ENCODE assay signal across 10 cellular contexts in genomic region chr9:37920471-37921167, GRCh38. TPM values are rescaled to one million over a fixed set of nuclear protein-coding genes. Genes with fewer than 3 reads are reported as not detected.
A peak's percentile ranks its signal among the peaks of the same experiment; 100 is the strongest.
DNase-seq lines count a peak whose midpoint lies in the region; ATAC-seq and TF ChIP-seq lines count a peak whose summit lies in the region.
"Had no signal": no experiment of that assay in that cellular context is flagged by ENCODE, and none has a peak within 500 bp of the region (broad histone marks: within the 10 kb centered on the region; RNA-seq: fewer than 3 reads in every experiment).

No MANE protein-coding gene starts in this region.

- peak; percentile 85 for ATAC-seq in GM19351 (IDR thresholded peaks at IDR 0.05; ENCODE audit: unreplicated experiment)
- ATAC-seq in HG03521 (IDR thresholded peaks at IDR 0.05; ENCODE audit: unreplicated experiment): no peak

- H3K36me3 ChIP-seq in hepatocyte (replicated peaks; ENCODE audit: insufficient read depth, low read depth): no peaks in the 10 kb centered on the region

- no peaks in the 10 kb centered on the region for H4K20me1 ChIP-seq in hepatocyte (ENCODE audit: insufficient read depth, poor library complexity, severe bottlenecking)

- no peaks in the 10 kb centered on the region for H3K27me3 ChIP-seq in hepatocyte
- H3K27me3 ChIP-seq: SJSA1 had no signal

- H3K27ac ChIP-seq in hepatocyte: no peak overlapping the region
- H3K27ac ChIP-seq: psoas muscle, SJSA1 had no signal

- no peak for TF ChIP-seq CTCF in GM10266 (IDR thresholded peaks at IDR 0.05; ENCODE audit: control insufficient read depth, insufficient read depth, low read depth, missing control alignments)
- no peak for TF ChIP-seq CTCF in hepatocyte (IDR thresholded peaks at IDR 0.05; ENCODE audit: poor library complexity)

- H3K4me2 ChIP-seq in hepatocyte: no peak overlapping the region

- H3K4me1 ChIP-seq in hepatocyte (ENCODE audit: insufficient read depth): peaks cover 11% of the 10 kb centered on the region
- H3K4me1 ChIP-seq: SJSA1 had no signal

- DNase-seq in GM10266 (ENCODE audit: extremely low spot score) (peak; percentile 42), MV-4-11 (lab: John Stamatoyannopoulos, UW) (peak; percentile 1), hepatocyte (ENCODE audit: low spot score) (peak; percentile 35), hepatic stellate cell (ENCODE audit: low spot score) (no peak), middle frontal gyrus (ENCODE audit: extremely low spot score, low spot score) (no peak), NCI-H226 (no peak)
- DNase-seq: psoas muscle had no signal

- H3K9me2 ChIP-seq in hepatocyte (replicated peaks; ENCODE audit: insufficient read depth): no peaks in the 10 kb centered on the region

- peaks cover 2% of the 10 kb centered on the region for H3K79me2 ChIP-seq in hepatocyte

- H3K9me3 ChIP-seq in hepatocyte (ENCODE audit: low read depth): no peaks in the 10 kb centered on the region
- H3K9me3 ChIP-seq: psoas muscle, SJSA1 had no signal

- no peak overlapping the region for H2AFZ ChIP-seq in hepatocyte

- WGBS in hepatocyte (ENCODE audit: low lambda C conversion rate, missing lambda C conversion rate): 95% methylated on average over 5 of the region's 5 CpGs

- no peak overlapping the region for H3K4me3 ChIP-seq in hepatocyte
- H3K4me3 ChIP-seq: psoas muscle, SJSA1 had no signal

RNA-seq across cellular contexts. Expression of gene SLC25A51, which starts 16.7 kb away (rescaled TPM):
- total RNA-seq in hepatocyte: 29.2 and 30.1 TPM in 2 replicates
- 10.1 and 10.4 TPM in 2 replicates for polyA plus RNA-seq in hepatocyte

Comparison
In these comparisons a context has a peak if more than half of its experiments do, and no peak if none do; other contexts are left out.
1. DNase-seq: peak in GM10266 (single experiment), MV-4-11 (single experiment) and hepatocyte (single experiment); none in hepatic stellate cell (single experiment), middle frontal gyrus (single experiment) and NCI-H226 (single experiment).